In the genomic region with DNA sequence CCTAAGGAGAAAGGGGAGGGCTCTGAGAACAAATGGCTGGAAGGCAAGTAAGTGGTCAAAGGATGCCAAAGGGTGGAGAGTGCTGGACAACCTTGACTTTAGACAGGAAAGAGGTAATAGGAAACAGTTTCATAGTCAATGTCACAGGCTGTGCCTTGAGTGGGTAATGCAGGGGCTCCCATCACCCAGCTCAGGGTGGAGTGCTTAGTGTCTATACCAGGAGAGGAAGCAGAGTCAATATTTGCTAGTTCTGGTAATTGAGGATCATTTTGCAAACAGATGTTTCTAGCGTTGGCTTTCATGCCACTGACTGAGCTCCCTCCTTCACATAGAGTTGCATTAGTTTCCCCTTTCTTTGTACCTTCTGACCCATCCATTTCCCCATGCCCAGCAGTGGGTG, we compare ENCODE assay signal across 17 cellular contexts.
DNase-seq lines count a peak whose midpoint lies in the region; ATAC-seq and TF ChIP-seq lines count a peak whose summit lies in the region.
"Had no signal": no experiment of that assay in that cellular context is flagged by ENCODE, and none has a peak within 500 bp of the region (broad histone marks: within the 10 kb centered on the region; RNA-seq: fewer than 3 reads in every experiment).

No MANE protein-coding gene starts in this region.

- TF ChIP-seq CTCF in GM10266 (IDR thresholded peaks at IDR 0.05; ENCODE audit: control insufficient read depth, insufficient read depth, low read depth, missing control alignments) = no peak

- H3K27ac Mint-ChIP-seq in stimulated activated effector memory CD8-positive, alpha-beta T cell treated with anti-CD3 and anti-CD28 coated beads, Interleukin-12 subunit alpha, Interleukin-12 subunit beta, amount 100 ng/mL, for 72 hours = no peak overlapping the region
- H3K27ac Mint-ChIP-seq: GM23338 had no signal

- H3K36me3 Mint-ChIP-seq in stimulated activated effector memory CD8-positive, alpha-beta T cell treated with anti-CD3 and anti-CD28 coated beads, Interleukin-12 subunit alpha, Interleukin-12 subunit beta, amount 100 ng/mL, for 72 hours = no peaks in the 10 kb centered on the region

- no peaks in the 10 kb centered on the region for H3K9me3 Mint-ChIP-seq in stimulated activated effector memory CD8-positive, alpha-beta T cell treated with anti-CD3 and anti-CD28 coated beads, Interleukin-12 subunit alpha, Interleukin-12 subunit beta, amount 100 ng/mL, for 72 hours
- H3K9me3 Mint-ChIP-seq: GM23338 had no signal

- peak; percentile 28 for ATAC-seq in stimulated activated effector memory CD8-positive, alpha-beta T cell treated with anti-CD3 and anti-CD28 coated beads, Interleukin-12 subunit alpha, Interleukin-12 subunit beta, amount 100 ng/mL, for 72 hours
- ATAC-seq in HG03378 (IDR thresholded peaks at IDR 0.05; ENCODE audit: unreplicated experiment) = no peak
- ATAC-seq: A549, GM23338, HCT116, Panc1, SK-N-SH treated with all-trans-retinoic acid at 6 μM for 48 hours had no signal

- no peak overlapping the region for H3K4me3 Mint-ChIP-seq in stimulated activated effector memory CD8-positive, alpha-beta T cell treated with anti-CD3 and anti-CD28 coated beads, Interleukin-12 subunit alpha, Interleukin-12 subunit beta, amount 100 ng/mL, for 72 hours
- H3K4me3 Mint-ChIP-seq: GM23338 had no signal

- H3K4me1 Mint-ChIP-seq in stimulated activated effector memory CD8-positive, alpha-beta T cell treated with anti-CD3 and anti-CD28 coated beads, Interleukin-12 subunit alpha, Interleukin-12 subunit beta, amount 100 ng/mL, for 72 hours = no peaks in the 10 kb centered on the region
- H3K4me1 Mint-ChIP-seq: GM23338 had no signal

- DNase-seq in NCI-H510A treated with DMSO at 0.1 percent for 48 hours (lab: John Stamatoyannopoulos, UW) (peak; percentile 22), NCI-H510A (lab: John Stamatoyannopoulos, UW) (no peak), NCI-H2029 treated with DMSO at 0.1 percent for 48 hours (lab: John Stamatoyannopoulos, UW) (peak; percentile 49), NCI-H774 (lab: John Stamatoyannopoulos, UW) (peak; percentile 19), GM10266 (ENCODE audit: extremely low spot score) (no peak)
- DNase-seq in stimulated activated effector memory CD8-positive, alpha-beta T cell treated with anti-CD3 and anti-CD28 coated beads, Interleukin-12 subunit alpha, Interleukin-12 subunit beta, amount 100 ng/mL, for 72 hours (ENCODE audit: low spot score in 2 of 2) = no peak
- no peak for DNase-seq in activated CD8-positive, alpha-beta memory T cell treated with anti-CD3 and anti-CD28 coated beads, Interleukin-2, amount 50 U/mL, for 48 hours
- DNase-seq: DMS79, NCI-H1436 treated with DMSO at 0.1 percent for 48 hours, NCI-H226, Right ventricle myocardium superior had no signal

Comparison
In these comparisons a context has a peak if more than half of its experiments do, and no peak if none do; other contexts are left out.
1. DNase-seq: peak in NCI-H510A treated with DMSO at 0.1 percent for 48 hours (single experiment), NCI-H2029 treated with DMSO at 0.1 percent for 48 hours (single experiment) and NCI-H774 (single experiment); none in NCI-H510A (single experiment), stimulated activated effector memory CD8-positive, alpha-beta T cell treated with anti-CD3 and anti-CD28 coated beads, Interleukin-12 subunit alpha, Interleukin-12 subunit beta, amount 100 ng/mL, for 72 hours (0 of 2), GM10266 (single experiment) and activated CD8-positive, alpha-beta memory T cell treated with anti-CD3 and anti-CD28 coated beads, Interleukin-2, amount 50 U/mL, for 48 hours (single experiment).